In genomic region chr6:169069361-169069760, GRCh38 we compare ENCODE assay signal across 1 cellular context.
TF ChIP-seq lines count a peak whose summit lies in the region.

No MANE protein-coding gene starts in this region.

TF ChIP-seq in IMR-90, 13 proteins besides CTCF, POLR2A, EP300 and RAD21:
- TF ChIP-seq BHLHE40 (IDR thresholded peaks at IDR 0.05; ENCODE audit: low read depth, low read length) (no peak), MAFK (IDR thresholded peaks at IDR 0.05; ENCODE audit: low read depth, low read length) (no peak), RCOR1 (IDR thresholded peaks at IDR 0.05; ENCODE audit: insufficient replicate concordance, low read length) (no peak), NFE2L2 (IDR thresholded peaks at IDR 0.05; ENCODE audit: low read depth, low read length) (no peak), FOS (IDR thresholded peaks at IDR 0.05; ENCODE audit: low read depth, low read length) (no peak)
